ENCODE assay signal across 9 cellular contexts in the genomic region with DNA sequence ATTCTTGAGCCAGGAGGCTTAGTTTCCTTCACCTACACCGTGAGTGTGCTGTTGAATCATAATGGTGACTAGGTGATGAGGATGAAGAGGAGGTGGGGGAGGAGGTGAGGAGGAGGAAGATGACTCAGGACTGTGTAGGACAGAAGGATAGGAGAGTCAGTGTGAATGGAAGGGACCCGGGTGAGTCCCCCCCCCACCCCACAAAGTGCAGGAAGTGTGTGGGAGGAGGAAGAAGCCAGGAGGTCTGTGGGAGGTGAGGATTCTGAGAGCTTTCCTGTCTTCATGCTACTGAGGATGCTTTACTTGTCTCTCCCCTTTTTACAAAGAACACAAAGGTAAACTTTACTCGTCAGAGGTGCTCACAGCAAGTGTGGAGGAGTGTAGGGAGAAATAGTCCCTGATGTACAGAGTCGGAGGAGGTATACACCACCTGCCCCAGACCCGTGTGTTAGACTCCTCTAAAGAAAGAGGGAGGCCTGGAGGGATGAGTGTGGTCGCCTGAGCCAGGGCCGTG. TPM values are rescaled to one million over a fixed set of nuclear protein-coding genes. Genes with fewer than 3 reads are reported as not detected.
DNase-seq lines count a peak whose midpoint lies in the region; ATAC-seq and TF ChIP-seq lines count a peak whose summit lies in the region.
"Had no signal": no experiment of that assay in that cellular context is flagged by ENCODE, and none has a peak within 500 bp of the region (broad histone marks: within the 10 kb centered on the region; RNA-seq: fewer than 3 reads in every experiment).

No MANE protein-coding gene starts in this region.

- TF ChIP-seq CTCF in foreskin keratinocyte (conservative IDR thresholded peaks at IDR 0.05): no peak

- CTCF ChIA-PET in activated CD8-positive, alpha-beta memory T cell treated with anti-CD3 and anti-CD28 coated beads, Interleukin-2, amount 10 ng/mL, durations not matched to agents 7 days and 5 days (lab: Charles Lee): interaction anchor here (0.7 to 6.3 kb wide), 5 partner anchors 10 to 288 kb away, joined by 3 to 45 read pairs (median 3); no protein-coding TSS in a partner anchor

- no peaks in the 10 kb centered on the region for H3K36me3 Mint-ChIP-seq in activated CD8-positive, alpha-beta memory T cell treated with anti-CD3 and anti-CD28 coated beads, Interleukin-2, amount 10 ng/mL, durations not matched to agents 7 days and 5 days

- ATAC-seq in activated CD8-positive, alpha-beta memory T cell treated with anti-CD3 and anti-CD28 coated beads, Interleukin-2, amount 10 ng/mL, durations not matched to agents 7 days and 5 days: peak; percentile 60
- ATAC-seq in foreskin keratinocyte (peak; percentile 70), GM21825 (IDR thresholded peaks at IDR 0.05; ENCODE audit: unreplicated experiment) (no peak)

- peaks cover 31% of the 10 kb centered on the region for H3K4me1 Mint-ChIP-seq in activated CD8-positive, alpha-beta memory T cell treated with anti-CD3 and anti-CD28 coated beads, Interleukin-2, amount 10 ng/mL, durations not matched to agents 7 days and 5 days

- H3K4me1 ChIP-seq in foreskin keratinocyte: peaks cover 38% of the 10 kb centered on the region

- DNase-seq in M059J (ENCODE audit: low read depth) (peak; percentile 79), foreskin keratinocyte (peak; percentile 71 to 86), islet precursor cell (no peak), OCI-M2 (lab: John Stamatoyannopoulos, UW; ENCODE audit: unreplicated experiment) (no peak)
- no peak for DNase-seq in activated CD8-positive, alpha-beta memory T cell treated with anti-CD3 and anti-CD28 coated beads, Interleukin-2, amount 10 ng/mL, durations not matched to agents 7 days and 5 days
- DNase-seq in stimulated activated CD8-positive, alpha-beta memory T cell treated with anti-CD3 and anti-CD28 coated beads, Interleukin-15, amount 100 ng/mL, for 4 hours (ENCODE audit: low read depth in 2 of 2): peak; percentile 51 to 74
- DNase-seq: NCI-H69 had no signal

- no peaks in the 10 kb centered on the region for H3K27me3 ChIP-seq in foreskin keratinocyte

- H3K27ac ChIP-seq in foreskin keratinocyte: peak overlapping the region; percentile 21

- no peaks in the 10 kb centered on the region for H3K9me3 Mint-ChIP-seq in activated CD8-positive, alpha-beta memory T cell treated with anti-CD3 and anti-CD28 coated beads, Interleukin-2, amount 10 ng/mL, durations not matched to agents 7 days and 5 days (ENCODE audit: low read depth)

- H3K27me3 Mint-ChIP-seq in activated CD8-positive, alpha-beta memory T cell treated with anti-CD3 and anti-CD28 coated beads, Interleukin-2, amount 10 ng/mL, durations not matched to agents 7 days and 5 days: no peaks in the 10 kb centered on the region

- no peak overlapping the region for H3K4me3 Mint-ChIP-seq in activated CD8-positive, alpha-beta memory T cell treated with anti-CD3 and anti-CD28 coated beads, Interleukin-2, amount 10 ng/mL, durations not matched to agents 7 days and 5 days

- H3K27ac Mint-ChIP-seq in activated CD8-positive, alpha-beta memory T cell treated with anti-CD3 and anti-CD28 coated beads, Interleukin-2, amount 10 ng/mL, durations not matched to agents 7 days and 5 days: peak overlapping the region; percentile 30

RNA-seq across cellular contexts. Expression of gene TAGLN3, which starts 3.8 kb away (rescaled TPM):
- 1.6 and 3.2 TPM in 2 replicates for total RNA-seq in M059J (2014; rRNA removed; shearing (Covaris generic))
- total RNA-seq in activated CD8-positive, alpha-beta memory T cell treated with anti-CD3 and anti-CD28 coated beads, Interleukin-2, amount 10 ng/mL, durations not matched to agents 7 days and 5 days: not detected
- 11.6 and 14.9 TPM in 2 replicates for total RNA-seq in foreskin keratinocyte
- polyA plus RNA-seq in foreskin keratinocyte: 13.6 and 17.7 TPM in 2 replicates

RNA-seq across cellular contexts. Expression of gene ABHD10, which starts 23.7 kb away (rescaled TPM):
- 43.9 and 71.9 TPM in 2 replicates for total RNA-seq in M059J (2014; rRNA removed; shearing (Covaris generic))
- 10 to 100 TPM; 45.2 to 50.7 TPM for total RNA-seq in activated CD8-positive, alpha-beta memory T cell treated with anti-CD3 and anti-CD28 coated beads, Interleukin-2, amount 10 ng/mL, durations not matched to agents 7 days and 5 days
- 23.6 and 26.2 TPM in 2 replicates for total RNA-seq in foreskin keratinocyte
- polyA plus RNA-seq in foreskin keratinocyte: 13.1 and 14.8 TPM in 2 replicates

RNA-seq across cellular contexts. Expression of gene TMPRSS7, which starts 32.0 kb away (rescaled TPM):
- total RNA-seq in M059J (2014; rRNA removed; shearing (Covaris generic)): not detected in 2 replicates
- not detected for total RNA-seq in activated CD8-positive, alpha-beta memory T cell treated with anti-CD3 and anti-CD28 coated beads, Interleukin-2, amount 10 ng/mL, durations not matched to agents 7 days and 5 days
- 0.03 TPM in 1 of 2 replicates, not detected in the other for total RNA-seq in foreskin keratinocyte
- 0.02 TPM in 1 of 2 replicates, not detected in the other for polyA plus RNA-seq in foreskin keratinocyte
- total RNA-seq: glomerular endothelial cell had no signal

Comparison
In these comparisons a context has a peak if more than half of its experiments do, and no peak if none do; other contexts are left out.
1. DNase-seq: peak in M059J (single experiment), foreskin keratinocyte (2 of 2) and stimulated activated CD8-positive, alpha-beta memory T cell treated with anti-CD3 and anti-CD28 coated beads, Interleukin-15, amount 100 ng/mL, for 4 hours (2 of 2); none in activated CD8-positive, alpha-beta memory T cell treated with anti-CD3 and anti-CD28 coated beads, Interleukin-2, amount 10 ng/mL, durations not matched to agents 7 days and 5 days (single experiment), islet precursor cell (single experiment) and OCI-M2 (single experiment).